In the genomic region with DNA sequence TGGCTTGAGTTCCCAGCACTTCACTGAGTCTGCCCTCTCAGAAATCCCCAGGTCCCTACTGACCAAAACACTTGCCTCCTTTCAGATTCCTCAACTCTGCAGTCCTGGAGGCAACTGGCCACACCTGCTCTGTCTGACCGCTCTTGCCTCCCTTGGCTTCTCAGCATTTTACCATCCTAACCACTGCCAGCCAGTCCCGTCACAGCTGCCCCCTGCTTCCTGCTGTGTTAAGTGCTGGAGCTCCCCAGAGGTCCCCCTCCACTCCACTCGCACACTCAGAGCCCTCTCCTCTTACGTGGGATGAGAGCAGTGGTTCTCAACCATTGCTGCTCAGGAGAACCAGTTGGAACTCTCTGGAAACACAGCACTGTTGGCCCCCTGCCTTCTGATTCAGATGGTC, we compare ENCODE assay signal across 17 cellular contexts.
"Had no signal": no experiment of that assay in that cellular context is flagged by ENCODE, and none has a peak within 500 bp of the region (broad histone marks: within the 10 kb centered on the region; RNA-seq: fewer than 3 reads in every experiment).

No MANE protein-coding gene starts in this region.

- H3K9me3 Mint-ChIP-seq: brain, nephron had no signal

- H3K27ac ChIP-seq: epithelial cell of prostate, hepatocyte, tibial nerve had no signal

- H3K27me3 ChIP-seq: hepatocyte, tibial nerve had no signal

- H3K27me3 Mint-ChIP-seq: brain had no signal

- DNase-seq: activated CD4-positive, alpha-beta T cell treated with anti-CD3 and anti-CD28 coated beads, Interleukin-2, amount 50 U/mL, for 1 hour; activated CD4-positive, CD25-positive, alpha-beta regulatory T cell treated with anti-CD3 and anti-CD28 coated beads, Interleukin-2, amount 50 U/mL, for 72 hours; anterior cingulate cortex; caudate nucleus; foreskin fibroblast; left cardiac atrium; occipital lobe; posterior cingulate gyrus; stimulated activated CD4-positive, alpha-beta T cell treated with anti-CD3 and anti-CD28 coated beads, Interleukin-2, amount 100 ng/mL, for 24 hours; stimulated activated naive CD8-positive, alpha-beta T cell treated with anti-CD3 and anti-CD28 coated beads, Interleukin-15, Interleukin-2, amounts not matched to agents 100 U/mL and 50 U/mL, for 24 hours; substantia nigra; T-helper 2 cell had no signal

- H3K4me3 ChIP-seq: hepatocyte, tibial nerve had no signal

- H3K9me3 ChIP-seq: tibial nerve had no signal

- H3K27ac Mint-ChIP-seq: nephron had no signal

- ATAC-seq: left cardiac atrium; stimulated activated naive CD8-positive, alpha-beta T cell treated with anti-CD3 and anti-CD28 coated beads, Interleukin-15, Interleukin-2, amounts not matched to agents 100 U/mL and 50 U/mL, for 24 hours had no signal

- H3K4me3 Mint-ChIP-seq: brain, nephron had no signal

- H3K4me1 ChIP-seq: tibial nerve had no signal
